ENCODE assay signal across 26 cellular contexts in genomic region chr22:25714070-25714469, GRCh38. TPM values are rescaled to one million over a fixed set of nuclear protein-coding genes. Genes with fewer than 3 reads are reported as not detected.
DNase-seq lines count a peak whose midpoint lies in the region; ATAC-seq, FAIRE-seq and TF ChIP-seq lines count a peak whose summit lies in the region.
"Had no signal": no experiment of that assay in that cellular context is flagged by ENCODE, and none has a peak within 500 bp of the region (broad histone marks: within the 10 kb centered on the region; RNA-seq: fewer than 3 reads in every experiment).

No MANE protein-coding gene starts in this region.

- 56 to 80% (median 61%) methylated on average over 7 of the region's 7 CpGs for WGBS in psoas muscle, 3 donors

- H3K9me3 Mint-ChIP-seq in CD14-positive monocyte: no peaks in the 10 kb centered on the region
- H3K9me3 Mint-ChIP-seq: CD4-positive, alpha-beta memory T cell had no signal

- TF ChIP-seq CTCF in cardiac muscle cell (IDR thresholded peaks at IDR 0.05; ENCODE audit: low read depth, low read length): no peak
- no peak for TF ChIP-seq CTCF in right atrium auricular region (IDR thresholded peaks at IDR 0.05)
- no peak for TF ChIP-seq CTCF in psoas muscle (IDR thresholded peaks at IDR 0.05)
- no peak for TF ChIP-seq CTCF in CD14-positive monocyte (IDR thresholded peaks at IDR 0.05)

- intact Hi-C loops in psoas muscle (cut with DNase I) (loop anchor here in 1 of 2 donors (5.0 kb wide), 1 partner anchor 232 kb away; no protein-coding TSS in a partner anchor), CD14-positive monocyte (cut with micrococcal nuclease) (no loop called here)

- peaks cover 90 to 98% of the 10 kb centered on the region in 2 donors for H3K36me3 Mint-ChIP-seq in CD14-positive monocyte

- FAIRE-seq in urothelium cell line (lab: Jason Lieb, UNC): peak; percentile 74
- FAIRE-seq: A549, GM12891, GM18507, H1 had no signal

- no peaks in the 10 kb centered on the region for H3K9me3 ChIP-seq in cardiac muscle cell (ENCODE audit: low read depth)
- no peaks in the 10 kb centered on the region for H3K9me3 ChIP-seq in right atrium auricular region
- H3K9me3 ChIP-seq in psoas muscle: no peaks in the 10 kb centered on the region
- H3K9me3 ChIP-seq: A549; BE2C; BLaER1 treated with 17β-estradiol and CSF1 and Interleukin-3, amounts not matched to agents 10 nM and 100 nM had no signal

- no peak overlapping the region for H3K27ac Mint-ChIP-seq in CD14-positive monocyte
- H3K27ac Mint-ChIP-seq: CD4-positive, alpha-beta memory T cell had no signal

- H3K4me3 Mint-ChIP-seq in CD14-positive monocyte: no peak overlapping the region
- H3K4me3 Mint-ChIP-seq: CD4-positive, alpha-beta memory T cell had no signal

- H3K4me1 ChIP-seq in cardiac muscle cell (ENCODE audit: low read depth): peaks cover 50% of the 10 kb centered on the region
- H3K4me1 ChIP-seq in right atrium auricular region: no peaks in the 10 kb centered on the region
- H3K4me1 ChIP-seq in psoas muscle: peaks cover 24% of the 10 kb centered on the region
- H3K4me1 ChIP-seq: A549, BE2C had no signal

- no peak overlapping the region for H3K4me3 ChIP-seq in cardiac muscle cell
- no peak overlapping the region for H3K4me3 ChIP-seq in right atrium auricular region
- peak overlapping the region; percentile 35 for H3K4me3 ChIP-seq in psoas muscle
- H3K4me3 ChIP-seq: A549; BLaER1 treated with 17β-estradiol and CSF1 and Interleukin-3, amounts not matched to agents 10 nM and 100 nM had no signal

- H3K36me3 ChIP-seq in cardiac muscle cell (no peaks in the 10 kb centered on the region), right atrium auricular region (peaks cover 4% of the 10 kb centered on the region), psoas muscle (ENCODE audit: insufficient read depth in 1 of 2, low read depth in 1 of 2) (no peaks in the 10 kb centered on the region)

- ATAC-seq in psoas muscle (peak in 3 of 4 donors; percentile 46 to 67 (median 63)), GM21367 (IDR thresholded peaks at IDR 0.05; ENCODE audit: unreplicated experiment) (no peak)
- ATAC-seq: A549 had no signal

- H3K27me3 ChIP-seq in cardiac muscle cell (no peaks in the 10 kb centered on the region), right atrium auricular region (no peaks in the 10 kb centered on the region), psoas muscle (ENCODE audit: insufficient read depth in 3 of 3, low read length in 2 of 3) (no peaks in the 10 kb centered on the region)
- H3K27me3 ChIP-seq: BE2C; BLaER1 treated with 17β-estradiol and CSF1 and Interleukin-3, amounts not matched to agents 10 nM and 100 nM had no signal

- H3K4me1 Mint-ChIP-seq in CD14-positive monocyte: no peaks in the 10 kb centered on the region

- H3K27ac ChIP-seq in cardiac muscle cell: peak overlapping the region; percentile 56
- no peak overlapping the region for H3K27ac ChIP-seq in right atrium auricular region
- H3K27ac ChIP-seq in psoas muscle: peak overlapping the region; percentile 75
- H3K27ac ChIP-seq: A549; BLaER1 treated with 17β-estradiol and CSF1 and Interleukin-3, amounts not matched to agents 10 nM and 100 nM had no signal

- H3K27me3 Mint-ChIP-seq in CD14-positive monocyte (ENCODE audit: low read depth in 3 of 3): no peaks in the 10 kb centered on the region
- H3K27me3 Mint-ChIP-seq: CD4-positive, alpha-beta memory T cell had no signal

- no peak for DNase-seq in cardiac muscle cell (ENCODE audit: low read depth in 1 of 2, low spot score in 1 of 2)
- no peak for DNase-seq in right atrium auricular region (ENCODE audit: low spot score)
- DNase-seq in psoas muscle: no peak
- DNase-seq in urothelium cell line (ENCODE audit: low spot score): no peak
- no peak for DNase-seq in activated CD8-positive, alpha-beta memory T cell treated with anti-CD3 and anti-CD28 coated beads, Interleukin-2, amount 50 U/mL, for 48 hours
- DNase-seq in CD14-positive monocyte (ENCODE audit: low spot score): no peak
- DNase-seq: 8988T; ACHN; AML-193; BE2C; Calu3; CD4-positive, alpha-beta memory T cell; COR-L47; DMS53; DMS79 treated with DMSO at 0.1 percent for 48 hours; GF-D8; H7; HCEC 1CT had no signal

RNA-seq across cellular contexts. Expression of gene MYO18B, which starts 27.9 kb away (rescaled TPM):
- total RNA-seq in cardiac muscle cell (71.8 and 178 TPM in 2 replicates), right atrium auricular region (100 to 1,000 TPM; 119 to 247 TPM), psoas muscle (100 to 1,000 TPM; 273 to 434 (median 349) TPM)
- polyA plus RNA-seq in cardiac muscle cell (35.6 and 79.1 TPM in 2 replicates), psoas muscle (100 to 1,000 TPM in 2 of 3 donors, 10 to 100 TPM in 1; 79.3 to 224 (median 109) TPM), CD14-positive monocyte (not detected)
- total RNA-seq: Daoy, G401 had no signal

Comparison
In these comparisons a context has a peak if more than half of its experiments do, and no peak if none do; other contexts are left out.
1. H3K27ac ChIP-seq: peak in cardiac muscle cell (single experiment) and psoas muscle (single experiment); none in right atrium auricular region (0 of 2).